ENCODE assay signal across 13 cellular contexts in the genomic region with DNA sequence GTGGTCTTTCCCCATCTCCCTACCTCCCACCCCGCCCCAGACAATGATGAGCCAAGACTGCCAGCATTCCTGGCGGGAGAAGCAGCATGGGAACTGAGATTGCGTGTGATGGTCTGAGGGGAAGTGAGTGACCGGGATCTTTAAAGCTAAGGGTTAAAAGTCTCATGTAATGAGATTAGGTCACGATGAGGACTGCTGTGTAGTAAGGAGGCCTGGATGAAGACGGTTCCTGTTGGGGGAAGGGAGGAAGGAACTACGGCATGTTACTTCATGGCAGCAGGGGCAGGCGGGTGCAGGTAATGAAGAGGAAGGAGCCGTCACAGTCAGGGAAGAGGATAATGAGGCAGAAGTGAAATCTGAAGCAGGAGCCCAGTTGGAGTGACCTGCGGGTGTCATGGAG.
"Had no signal": no experiment of that assay in that cellular context is flagged by ENCODE, and none has a peak within 500 bp of the region (broad histone marks: within the 10 kb centered on the region; RNA-seq: fewer than 3 reads in every experiment).

No MANE protein-coding gene starts in this region.

- H3K4me3 ChIP-seq: breast epithelium, esophagus squamous epithelium, right lobe of liver had no signal

- H3K36me3 ChIP-seq: breast epithelium, esophagus squamous epithelium, right lobe of liver, WERI-Rb-1 had no signal

- H3K9me3 ChIP-seq: breast epithelium, esophagus squamous epithelium, right lobe of liver had no signal

- ATAC-seq: activated CD4-positive, alpha-beta T cell treated with anti-CD3 and anti-CD28 coated beads for 36 hours; left lobe of liver had no signal

- H3K27ac ChIP-seq: breast epithelium, esophagus squamous epithelium, right lobe of liver, WERI-Rb-1 had no signal

- H3K4me1 ChIP-seq: breast epithelium, esophagus squamous epithelium, right lobe of liver had no signal

- DNase-seq: activated CD4-positive, alpha-beta memory T cell treated with anti-CD3 and anti-CD28 coated beads, Interleukin-2, amount 10 ng/mL, durations not matched to agents 7 days and 5 days; activated CD4-positive, alpha-beta T cell treated with anti-CD3 and anti-CD28 coated beads for 36 hours; activated naive CD8-positive, alpha-beta T cell treated with anti-CD3 and anti-CD28 coated beads, Interleukin-2, amount 10 ng/mL, durations not matched to agents 7 days and 5 days; anterior cingulate cortex; esophagus squamous epithelium; naive B cell; right lobe of liver; stimulated activated naive CD4-positive, alpha-beta T cell; substantia nigra; trophoblast cell; WERI-Rb-1 had no signal

- H3K27me3 ChIP-seq: breast epithelium, esophagus squamous epithelium, right lobe of liver had no signal
